Comparison of ENCODE assay signal across 11 cellular contexts in the genomic region with DNA sequence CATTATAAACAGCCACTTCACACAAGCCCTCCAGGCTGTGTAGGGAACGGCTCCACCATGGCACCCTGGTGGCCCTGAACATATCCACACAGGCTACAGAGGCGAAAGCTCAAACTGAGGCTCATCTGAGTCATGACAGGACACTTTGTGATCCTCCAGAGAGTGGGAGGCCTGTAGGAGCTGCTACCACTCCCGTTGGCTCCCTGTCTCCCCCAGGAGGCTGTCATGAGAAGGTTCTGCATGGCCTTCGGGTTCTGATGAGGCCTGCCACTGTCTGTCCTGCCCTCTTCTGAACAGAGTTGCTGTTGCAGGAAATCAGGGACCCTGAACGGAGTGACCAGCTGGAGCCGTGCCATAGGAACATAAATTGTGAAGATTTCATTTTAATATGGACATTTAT. TPM values are rescaled to one million over a fixed set of nuclear protein-coding genes. Genes with fewer than 3 reads are reported as not detected.
A peak's percentile ranks its signal among the peaks of the same experiment; 100 is the strongest.
DNase-seq lines count a peak whose midpoint lies in the region; ATAC-seq, FAIRE-seq and TF ChIP-seq lines count a peak whose summit lies in the region.
"Had no signal": no experiment of that assay in that cellular context is flagged by ENCODE, and none has a peak within 500 bp of the region (broad histone marks: within the 10 kb centered on the region; RNA-seq: fewer than 3 reads in every experiment).

No MANE protein-coding gene starts in this region.

- H3K4me1 Mint-ChIP-seq in GM23338 (no peaks in the 10 kb centered on the region; the same call in 2 of the 3 replicates), progenitor cell of endocrine pancreas (ENCODE audit: low read depth) (peaks cover 2% of the 10 kb centered on the region)

- in situ Hi-C loops in GM13976 (cut with MboI; ENCODE audit: low sequenced_read_pairs, unreplicated experiment): no loop called here

- H3K27ac Mint-ChIP-seq in GM23338: no peak overlapping the region
- H3K27ac Mint-ChIP-seq in progenitor cell of endocrine pancreas: no peak overlapping the region

- H3K4me3 ChIP-seq in GM23338: no peak overlapping the region
- no peak overlapping the region for H3K4me3 ChIP-seq in SJCRH30
- no peak overlapping the region for H3K4me3 ChIP-seq in keratinocyte (ENCODE audit: control insufficient read depth in 2 of 3, extremely low read depth in 1 of 3, insufficient read depth in 2 of 3, low read depth in 1 of 3, low read length in 3 of 3)
- H3K4me3 ChIP-seq: MG63 had no signal

- H3F3A ChIP-seq in GM23338 (replicated peaks; ENCODE audit: low read depth): no peaks in the 10 kb centered on the region

- no peaks in the 10 kb centered on the region for H3K9me2 ChIP-seq in GM23338 (ENCODE audit: insufficient read depth)

- H4K20me1 ChIP-seq in GM23338 (replicated peaks; ENCODE audit: insufficient read depth): no peaks in the 10 kb centered on the region
- H4K20me1 ChIP-seq in keratinocyte (ENCODE audit: control insufficient read depth, extremely low read depth, insufficient read depth, low read length): no peaks in the 10 kb centered on the region

- 0 out of 2 replicates have a peak, but pooled peaks cover 3% of the 10 kb centered on the region for H3K4me1 ChIP-seq in GM23338 (ENCODE audit: insufficient read depth)
- H3K4me1 ChIP-seq in SJCRH30: no peaks in the 10 kb centered on the region
- peaks cover 20% of the 10 kb centered on the region for H3K4me1 ChIP-seq in keratinocyte (ENCODE audit: control insufficient read depth, extremely low read depth, insufficient read depth, low read length)

- H3K4me3 Mint-ChIP-seq in GM23338 (no peak overlapping the region), progenitor cell of endocrine pancreas (ENCODE audit: low read depth) (no peak overlapping the region)

- peak; percentile 43 to 54 for TF ChIP-seq CTCF in GM23338 (conservative IDR thresholded peaks at IDR 0.05; ENCODE audit: low read depth in 2 of 2)
- TF ChIP-seq CTCF in keratinocyte (optimal IDR thresholded peaks at IDR 0.05 in 1 of 3, IDR thresholded peaks at IDR 0.05 in 1 of 3, conservative IDR thresholded peaks at IDR 0.05 in 1 of 3; ENCODE audit: extremely low read depth in 1 of 3, insufficient read depth in 2 of 3, low read length in 3 of 3): peak in 2 of 3 experiments; percentile 22
- TF ChIP-seq CTCF in GM13976 (IDR thresholded peaks at IDR 0.05; ENCODE audit: borderline replicate concordance, control extremely low read depth, extremely low read depth, insufficient read depth, missing control alignments): no peak
- no peak for TF ChIP-seq CTCF in progenitor cell of endocrine pancreas (IDR thresholded peaks at IDR 0.05; ENCODE audit: unreplicated experiment)

- DNase-seq in NCI-H526 (lab: John Stamatoyannopoulos, UW) (peak; percentile 10 to 57), NCI-H526 treated with DMSO at 0.1 percent for 48 hours (lab: John Stamatoyannopoulos, UW) (no peak), GM23338 (ENCODE audit: low spot score) (peak; percentile 54), SJCRH30 (peak; percentile 9 to 15), keratinocyte (ENCODE audit: low read depth, low spot score) (no peak), GM13976 (ENCODE audit: low spot score) (no peak), hepatic stellate cell (ENCODE audit: low spot score) (no peak), progenitor cell of endocrine pancreas (ENCODE audit: low spot score, unreplicated experiment) (no peak)
- DNase-seq: aorta, MG63 had no signal

- no peak for FAIRE-seq in keratinocyte (lab: Jason Lieb, UNC)
- FAIRE-seq: A204.1 had no signal

- no peaks in the 10 kb centered on the region for H3K9me1 ChIP-seq in keratinocyte (ENCODE audit: control insufficient read depth, extremely low read depth, insufficient read depth, low read length)

- peaks cover 3% of the 10 kb centered on the region; the same call in 1 of the 3 replicates for H3K36me3 Mint-ChIP-seq in GM23338 (ENCODE audit: low read depth)
- H3K36me3 Mint-ChIP-seq in progenitor cell of endocrine pancreas (ENCODE audit: insufficient read depth): peaks cover 3% of the 10 kb centered on the region

- no peak overlapping the region for H2AFZ ChIP-seq in GM23338
- H2AFZ ChIP-seq in keratinocyte (ENCODE audit: control insufficient read depth, low read length): no peak overlapping the region

- H3K4me2 ChIP-seq in GM23338 (no peak overlapping the region), keratinocyte (ENCODE audit: control insufficient read depth, extremely low read depth, insufficient read depth, low read depth, low read length) (no peak overlapping the region)

- H3K27me3 Mint-ChIP-seq in GM23338 (ENCODE audit: insufficient read depth, low read depth, poor library complexity) (peaks cover 4% of the 10 kb centered on the region), progenitor cell of endocrine pancreas (peaks cover 6% of the 10 kb centered on the region)

- H3K9me3 Mint-ChIP-seq in GM23338: peaks cover 32% of the 10 kb centered on the region
- H3K9me3 Mint-ChIP-seq in progenitor cell of endocrine pancreas (ENCODE audit: low read depth): peaks cover 13% of the 10 kb centered on the region

- ATAC-seq in GM23338: peak; percentile 94

- dilution Hi-C loops in keratinocyte (cut with MboI; ENCODE audit: extremely low pct_ligation_motif_present, low sequenced_read_pairs): no loop called here

- H3K27me3 ChIP-seq in GM23338 (ENCODE audit: insufficient read depth) (no peaks in the 10 kb centered on the region), SJCRH30 (no peaks in the 10 kb centered on the region; the same call in 1 of the 2 replicates), keratinocyte (ENCODE audit: control insufficient read depth, extremely low read depth, insufficient read depth, low read length) (no peaks in the 10 kb centered on the region)
- H3K27me3 ChIP-seq: MG63 had no signal

- H3K27ac ChIP-seq in GM23338 (ENCODE audit: low read depth) (no peak overlapping the region), SJCRH30 (no peak overlapping the region), keratinocyte (ENCODE audit: control insufficient read depth, insufficient read depth, low read length) (no peak overlapping the region)

- H3K9me3 ChIP-seq in SJCRH30 (replicated peaks) (no peaks in the 10 kb centered on the region), keratinocyte (ENCODE audit: control insufficient read depth, low read depth, low read length) (no peaks in the 10 kb centered on the region)

- no peak overlapping the region for H3K9ac ChIP-seq in keratinocyte (ENCODE audit: control insufficient read depth, extremely low read depth, insufficient read depth, low read length)

- no peaks in the 10 kb centered on the region for H3K79me2 ChIP-seq in GM23338 (replicated peaks; ENCODE audit: insufficient read depth)
- H3K79me2 ChIP-seq in keratinocyte (ENCODE audit: control insufficient read depth, insufficient read depth, low read length): no peaks in the 10 kb centered on the region

- H3K36me3 ChIP-seq in GM23338 (ENCODE audit: insufficient read depth) (no peaks in the 10 kb centered on the region), SJCRH30 (no peaks in the 10 kb centered on the region), keratinocyte (ENCODE audit: control insufficient read depth in 2 of 2, extremely low read depth in 1 of 2, insufficient read depth in 2 of 2, low read length in 2 of 2) (no peaks in the 10 kb centered on the region)
- H3K36me3 ChIP-seq: MG63 had no signal

RNA-seq across cellular contexts. Expression of gene ALDH3B2, which starts 23.8 kb away (rescaled TPM):
- not detected in 2 replicates for total RNA-seq in GM23338 (2014; rRNA removed; shearing (Covaris generic))
- not detected in 2 replicates for polyA plus RNA-seq in GM23338 (2016; fragmentation: Nextera tagmentation; extraction: Ambion mirVana)
- total RNA-seq in SJCRH30 (2014; rRNA removed; shearing (Covaris generic)): not detected in 2 replicates
- polyA plus RNA-seq in keratinocyte: 0.25 to 1.1 TPM (median 0.67 TPM) in 3 replicates
- polyA plus RNA-seq in keratinocyte (2011; ENCODE audit: low read depth): 12.5 TPM
- polyA plus RNA-seq in keratinocyte (2011; cell fraction: cytosol; rRNA removed): 0.84 and 0.99 TPM in 2 replicates
- polyA plus RNA-seq in keratinocyte (2011; cell fraction: nucleus; rRNA removed): 0.65 and 0.83 TPM in 2 replicates
- 0.55 and 35.8 TPM in 2 replicates for polyA plus RNA-seq in keratinocyte (2012; ENCODE audit: low replicate concordance)
- polyA minus RNA-seq in keratinocyte: 1.0 to 1.5 TPM (median 1.3 TPM) in 3 replicates
- polyA minus RNA-seq in keratinocyte (2011; cell fraction: cytosol; rRNA and poly(A)+ RNA removed): 0.96 TPM
- polyA minus RNA-seq in keratinocyte (2011; cell fraction: nucleus; rRNA and poly(A)+ RNA removed): 1.3 and 2.4 TPM in 2 replicates
- total RNA-seq in progenitor cell of endocrine pancreas: 0.67 and 1.6 TPM in 2 replicates
- total RNA-seq: aorta had no signal

RNA-seq across cellular contexts. Expression of gene ACY3, which starts 47.7 kb away (rescaled TPM):
- total RNA-seq in GM23338 (2014; rRNA removed; shearing (Covaris generic)): 0.31 and 0.87 TPM in 2 replicates
- not detected in 2 replicates for polyA plus RNA-seq in GM23338 (2016; fragmentation: Nextera tagmentation; extraction: Ambion mirVana)
- 0.18 TPM in 1 of 2 replicates, not detected in the other for total RNA-seq in SJCRH30 (2014; rRNA removed; shearing (Covaris generic))
- not detected in 3 replicates for polyA plus RNA-seq in keratinocyte
- polyA plus RNA-seq in keratinocyte (2011; ENCODE audit: low read depth): not detected
- polyA plus RNA-seq in keratinocyte (2011; cell fraction: cytosol; rRNA removed): not detected in 2 replicates
- not detected in 2 replicates for polyA plus RNA-seq in keratinocyte (2011; cell fraction: nucleus; rRNA removed)
- 0.08 TPM in 1 of 2 replicates, not detected in the other for polyA plus RNA-seq in keratinocyte (2012; ENCODE audit: low replicate concordance)
- polyA minus RNA-seq in keratinocyte: not detected in 3 replicates
- not detected for polyA minus RNA-seq in keratinocyte (2011; cell fraction: cytosol; rRNA and poly(A)+ RNA removed)
- polyA minus RNA-seq in keratinocyte (2011; cell fraction: nucleus; rRNA and poly(A)+ RNA removed): not detected in 2 replicates
- 3.0 and 3.4 TPM in 2 replicates for total RNA-seq in progenitor cell of endocrine pancreas
- total RNA-seq: aorta had no signal

RNA-seq across cellular contexts. Expression of gene TBX10, which starts 58.7 kb away (rescaled TPM):
- total RNA-seq in GM23338 (2014; rRNA removed; shearing (Covaris generic)): 0.10 TPM in 1 of 2 replicates, not detected in the other
- polyA plus RNA-seq in GM23338 (2016; fragmentation: Nextera tagmentation; extraction: Ambion mirVana) (not detected in 2 replicates), keratinocyte (not detected in 3 replicates)
- total RNA-seq in SJCRH30 (2014; rRNA removed; shearing (Covaris generic)): not detected in 2 replicates
- polyA plus RNA-seq in keratinocyte (2011; ENCODE audit: low read depth): not detected
- polyA plus RNA-seq in keratinocyte (2011; cell fraction: cytosol; rRNA removed): not detected in 2 replicates
- polyA plus RNA-seq in keratinocyte (2011; cell fraction: nucleus; rRNA removed): not detected in 2 replicates
- polyA plus RNA-seq in keratinocyte (2012; ENCODE audit: low replicate concordance): not detected in 2 replicates
- not detected in 3 replicates for polyA minus RNA-seq in keratinocyte
- polyA minus RNA-seq in keratinocyte (2011; cell fraction: cytosol; rRNA and poly(A)+ RNA removed): not detected
- polyA minus RNA-seq in keratinocyte (2011; cell fraction: nucleus; rRNA and poly(A)+ RNA removed): not detected in 2 replicates
- total RNA-seq in progenitor cell of endocrine pancreas: not detected in 2 replicates
- total RNA-seq: aorta had no signal

Comparison
In these comparisons a context has a peak if more than half of its experiments do, and no peak if none do; other contexts are left out.
1. DNase-seq: peak in NCI-H526 (2 of 2), GM23338 (single experiment) and SJCRH30 (2 of 2); none in NCI-H526 treated with DMSO at 0.1 percent for 48 hours (single experiment), keratinocyte (single experiment), GM13976 (single experiment), hepatic stellate cell (single experiment) and progenitor cell of endocrine pancreas (single experiment).
2. CTCF ChIP-seq: peak in GM23338 (2 of 2) and keratinocyte (2 of 3); none in GM13976 (single experiment) and progenitor cell of endocrine pancreas (single experiment).